ENCODE assay signal across 22 cellular contexts in the genomic region with DNA sequence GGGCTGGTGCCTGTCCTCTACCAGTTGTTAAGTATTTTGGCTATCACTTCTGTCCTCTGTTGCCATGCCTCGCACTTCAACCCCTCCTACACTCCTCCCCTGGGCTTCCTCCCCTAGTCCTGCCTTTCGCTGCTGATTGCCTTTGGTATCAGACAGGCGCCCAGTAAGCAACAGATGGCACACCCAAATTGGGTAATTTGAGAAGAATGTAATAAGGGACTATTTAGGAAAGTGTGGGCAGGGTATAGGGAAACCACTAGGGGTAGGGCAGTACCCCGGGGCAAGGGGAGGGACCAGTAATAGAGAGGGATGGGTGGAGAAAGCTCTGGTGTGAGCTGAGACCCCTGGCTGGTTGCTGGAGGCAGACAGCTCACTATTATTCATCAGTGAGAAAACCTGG.
DNase-seq lines count a peak whose midpoint lies in the region; ATAC-seq and TF ChIP-seq lines count a peak whose summit lies in the region.
"Had no signal": no experiment of that assay in that cellular context is flagged by ENCODE, and none has a peak within 500 bp of the region (broad histone marks: within the 10 kb centered on the region; RNA-seq: fewer than 3 reads in every experiment).

No MANE protein-coding gene starts in this region.

- H2AFZ ChIP-seq in IMR-90 (replicated peaks; ENCODE audit: low read length, poor library complexity): no peak overlapping the region

- H2BK120ac ChIP-seq in IMR-90 (ENCODE audit: low read depth, low read length): 0 out of 2 replicates have a peak overlapping the region, but pooled peaks have one; percentile 28

- no peak for TF ChIP-seq RAD21 in IMR-90 (IDR thresholded peaks at IDR 0.05; ENCODE audit: low read length)

- H3K14ac ChIP-seq in IMR-90 (replicated peaks; ENCODE audit: low read depth, low read length): no peak overlapping the region

- H3K9me3 ChIP-seq in BLaER1 (no peaks in the 10 kb centered on the region), IMR-90 (ENCODE audit: control insufficient read depth, insufficient read depth, low read length) (no peaks in the 10 kb centered on the region), transverse colon (no peaks in the 10 kb centered on the region)
- H3K9me3 ChIP-seq: vagina had no signal

- TF ChIP-seq EP300 in transverse colon (IDR thresholded peaks at IDR 0.05; ENCODE audit: low read depth): no peak

- H3K4ac ChIP-seq in IMR-90 (ENCODE audit: low read depth, low read length): no peak overlapping the region

- H3K56ac ChIP-seq in IMR-90 (ENCODE audit: extremely low read depth, insufficient read depth, low read length): no peak overlapping the region

- no peak for TF ChIP-seq CTCF in IMR-90 (conservative IDR thresholded peaks at IDR 0.05; ENCODE audit: low read depth, low read length)
- TF ChIP-seq CTCF in chondrocyte (IDR thresholded peaks at IDR 0.05): no peak
- no peak for TF ChIP-seq CTCF in transverse colon (IDR thresholded peaks at IDR 0.05)

- H3K4me3 ChIP-seq in BLaER1: no peak overlapping the region
- H3K4me3 ChIP-seq in IMR-90 (ENCODE audit: insufficient read depth, low read depth, low read length): no peak overlapping the region
- no peak overlapping the region for H3K4me3 ChIP-seq in transverse colon
- H3K4me3 ChIP-seq: vagina had no signal

- H3K36me3 ChIP-seq in BLaER1 (no peaks in the 10 kb centered on the region), IMR-90 (ENCODE audit: control insufficient read depth, insufficient read depth, low read length) (no peaks in the 10 kb centered on the region), transverse colon (no peaks in the 10 kb centered on the region)
- H3K36me3 ChIP-seq: vagina had no signal

- peak overlapping the region; percentile 21; the same call in 1 of the 2 replicates for H2BK20ac ChIP-seq in IMR-90 (ENCODE audit: low read depth, low read length)

- peaks cover 13% of the 10 kb centered on the region for H3K9me3 Mint-ChIP-seq in chondrocyte (ENCODE audit: low read depth)
- H3K9me3 Mint-ChIP-seq in naive thymus-derived CD8-positive, alpha-beta T cell: no peaks in the 10 kb centered on the region
- H3K9me3 Mint-ChIP-seq: activated naive CD8-positive, alpha-beta T cell treated with anti-CD3 and anti-CD28 coated beads, Interleukin-2, amount 10 ng/mL, durations not matched to agents 7 days and 5 days; stimulated activated naive CD8-positive, alpha-beta T cell treated with anti-CD3 and anti-CD28 coated beads, Interleukin-15, amount 100 ng/mL, for 72 hours had no signal

- no peaks in the 10 kb centered on the region for H4K20me1 ChIP-seq in BLaER1
- H4K20me1 ChIP-seq in IMR-90 (ENCODE audit: insufficient read depth, low read length): no peaks in the 10 kb centered on the region

- peak overlapping the region; percentile 40 for H3K4me2 ChIP-seq in BLaER1
- no peak overlapping the region for H3K4me2 ChIP-seq in IMR-90 (ENCODE audit: low read depth, low read length)

- intact Hi-C loops in IMR-90 (cut with micrococcal nuclease): no loop called here
- intact Hi-C loops in transverse colon (cut with DNase I; ENCODE audit: low total_unique reads): no loop called here

- no peak overlapping the region for H3K27ac ChIP-seq in BLaER1
- H3K27ac ChIP-seq in IMR-90 (ENCODE audit: insufficient read depth, low read length): no peak overlapping the region
- H3K27ac ChIP-seq in transverse colon: no peak overlapping the region
- H3K27ac ChIP-seq: vagina had no signal

- CTCF ChIA-PET in IMR-90 (lab: Yijun Ruan, JAX): no interaction called here

- no peak overlapping the region for H2BK5ac ChIP-seq in IMR-90 (ENCODE audit: low read depth, low read length, poor library complexity, severe bottlenecking)

- H3K79me1 ChIP-seq in IMR-90 (ENCODE audit: low read depth in 1 of 2, low read length in 2 of 2): no peaks in the 10 kb centered on the region

- H4K8ac ChIP-seq in IMR-90 (ENCODE audit: low read depth in 2 of 2, low read length in 2 of 2): no peak overlapping the region

- peaks cover 24% of the 10 kb centered on the region for H3K4me1 Mint-ChIP-seq in chondrocyte (ENCODE audit: low read depth)
- H3K4me1 Mint-ChIP-seq in naive thymus-derived CD8-positive, alpha-beta T cell: no peaks in the 10 kb centered on the region
- H3K4me1 Mint-ChIP-seq: activated naive CD8-positive, alpha-beta T cell treated with anti-CD3 and anti-CD28 coated beads, Interleukin-2, amount 10 ng/mL, durations not matched to agents 7 days and 5 days; neural crest cell had no signal

- H3K4me3 Mint-ChIP-seq in chondrocyte (ENCODE audit: unreplicated experiment): no peak overlapping the region
- H3K4me3 Mint-ChIP-seq in naive thymus-derived CD8-positive, alpha-beta T cell: no peak overlapping the region
- H3K4me3 Mint-ChIP-seq: activated naive CD8-positive, alpha-beta T cell treated with anti-CD3 and anti-CD28 coated beads, Interleukin-2, amount 10 ng/mL, durations not matched to agents 7 days and 5 days; neural crest cell; stimulated activated naive CD8-positive, alpha-beta T cell treated with anti-CD3 and anti-CD28 coated beads, Interleukin-15, amount 100 ng/mL, for 72 hours had no signal

- no peak overlapping the region for H3K9ac ChIP-seq in BLaER1
- H3K9ac ChIP-seq in IMR-90 (ENCODE audit: low read depth, low read length): no peak overlapping the region

- no CpG with 5 or more reads among the region's 4 CpGs for WGBS in IMR-90 (ENCODE audit: extremely low coverage in 2 of 2, insufficient read length in 1 of 2), 2 experiments
- WGBS in transverse colon (ENCODE audit: low coverage in 1 of 2), 2 donors: 56% methylated on average over 4 of the region's 4 CpGs; no CpG with 5 or more reads in 1 of the 2 donors

- no peak overlapping the region for H3K23ac ChIP-seq in IMR-90 (ENCODE audit: low read depth, low read length)

- H3K4me1 ChIP-seq in BLaER1 (peaks cover 13% of the 10 kb centered on the region), IMR-90 (ENCODE audit: control insufficient read depth, insufficient read depth, low read length) (peaks cover 3% of the 10 kb centered on the region; the same call in 1 of the 2 replicates), transverse colon (no peaks in the 10 kb centered on the region)
- H3K4me1 ChIP-seq: vagina had no signal

- no peak for ATAC-seq in IMR-90 (ENCODE audit: low read depth)
- ATAC-seq in GM21360 (IDR thresholded peaks at IDR 0.05; ENCODE audit: unreplicated experiment): no peak
- ATAC-seq in naive thymus-derived CD8-positive, alpha-beta T cell: no peak
- ATAC-seq: SK-N-SH treated with all-trans-retinoic acid at 6 μM for 48 hours; stimulated activated naive CD8-positive, alpha-beta T cell treated with anti-CD3 and anti-CD28 coated beads, Interleukin-15, amount 100 ng/mL, for 72 hours had no signal

- no peak overlapping the region for H3K18ac ChIP-seq in IMR-90 (ENCODE audit: low read depth, low read length)

- POLR2A ChIA-PET in IMR-90 (lab: Charles Lee; ENCODE audit: unreplicated experiment): no interaction called here
- POLR2A ChIA-PET in naive thymus-derived CD8-positive, alpha-beta T cell (lab: Charles Lee): interaction anchor here (0.6 kb wide), 1 partner anchor 86 kb away, joined by 3 read pairs; no protein-coding TSS in a partner anchor

- H3K36me3 Mint-ChIP-seq in chondrocyte (ENCODE audit: low read depth): no peaks in the 10 kb centered on the region
- H3K36me3 Mint-ChIP-seq in naive thymus-derived CD8-positive, alpha-beta T cell: peaks cover 0 to 6% (median 0%) of the 10 kb centered on the region in 3 donors
- H3K36me3 Mint-ChIP-seq: activated naive CD8-positive, alpha-beta T cell treated with anti-CD3 and anti-CD28 coated beads, Interleukin-2, amount 10 ng/mL, durations not matched to agents 7 days and 5 days had no signal

- 0 out of 3 replicates have a peak overlapping the region, but pooled peaks have one; percentile 33 for H2BK15ac ChIP-seq in IMR-90 (ENCODE audit: low read depth, low read length)

- no peak for TF ChIP-seq POLR2A in IMR-90 (IDR thresholded peaks at IDR 0.05; ENCODE audit: low read depth, low read length)
- TF ChIP-seq POLR2A in transverse colon (IDR thresholded peaks at IDR 0.05): no peak

- BruUV-seq in IMR-90 (replicated peaks; lab: Mats Ljungman, UMichigan): no TSS peak

- no peak overlapping the region for H2AK5ac ChIP-seq in IMR-90 (ENCODE audit: low read depth, low read length)

- H4K91ac ChIP-seq in IMR-90 (ENCODE audit: insufficient read depth, low read depth, low read length): no peak overlapping the region

- dilution Hi-C loops in IMR-90 (cut with HindIII; ENCODE audit: low sequenced_read_pairs, unreplicated experiment): no loop called here

- H3K27me3 ChIP-seq in BLaER1: peaks cover 11% of the 10 kb centered on the region; the same call in 1 of the 2 replicates
- H3K27me3 ChIP-seq in IMR-90 (ENCODE audit: control insufficient read depth, insufficient read depth, low read length): peaks cover 7% of the 10 kb centered on the region
- no peaks in the 10 kb centered on the region for H3K27me3 ChIP-seq in transverse colon
- H3K27me3 ChIP-seq: vagina had no signal

- peak overlapping the region; percentile 45 for H3K27ac Mint-ChIP-seq in chondrocyte (ENCODE audit: unreplicated experiment)
- H3K27ac Mint-ChIP-seq in naive thymus-derived CD8-positive, alpha-beta T cell: no peak overlapping the region
- H3K27ac Mint-ChIP-seq: activated naive CD8-positive, alpha-beta T cell treated with anti-CD3 and anti-CD28 coated beads, Interleukin-2, amount 10 ng/mL, durations not matched to agents 7 days and 5 days; stimulated activated naive CD8-positive, alpha-beta T cell treated with anti-CD3 and anti-CD28 coated beads, Interleukin-15, amount 100 ng/mL, for 72 hours had no signal

- no peak overlapping the region for H4K5ac ChIP-seq in IMR-90 (ENCODE audit: low read depth, low read length)

- H2AK9ac ChIP-seq in IMR-90 (replicated peaks; ENCODE audit: low read depth, low read length, poor library complexity): no peak overlapping the region

- in situ Hi-C loops in IMR-90 (cut with MboI; ENCODE audit: low sequenced_read_pairs) (no loop called here), transverse colon (cut with MboI; ENCODE audit: low pct_ligation_motif_present in 1 of 4, low pct_unique_long_range_greater_than_20kb in 1 of 4, low sequenced_read_pairs in 3 of 4) (no loop called here), ACHN (cut with HindIII; ENCODE audit: low pct_ligation_motif_present, low pct_unique_long_range_greater_than_20kb, low sequenced_read_pairs) (no loop called here)

- 0 out of 2 replicates have a peak, but pooled peaks cover 2% of the 10 kb centered on the region for H3K9me1 ChIP-seq in IMR-90 (ENCODE audit: insufficient read depth, low read length)

- DNase-seq in IMR-90 (no peak), NCI-H446 treated with DMSO at 0.1 percent for 48 hours (lab: John Stamatoyannopoulos, UW) (peak; percentile 39), chondrocyte (ENCODE audit: low spot score) (no peak), transverse colon (no peak), ACHN (no peak)
- no peak for DNase-seq in naive thymus-derived CD8-positive, alpha-beta T cell
- DNase-seq: activated CD4-positive, alpha-beta T cell treated with anti-CD3 and anti-CD28 coated beads, Interleukin-2, amount 50 U/mL, for 48 hours; activated naive CD8-positive, alpha-beta T cell treated with anti-CD3 and anti-CD28 coated beads, Interleukin-2, amount 10 ng/mL, durations not matched to agents 7 days and 5 days; activated T-cell treated with anti-CD3 and anti-CD28 coated beads, Interleukin-2, amount 50 U/mL, for 48 hours; central memory CD4-positive, alpha-beta T cell; COR-L47; effector CD8-positive, alpha-beta T cell; HCEC 1CT; kidney; NCI-H2081 treated with DMSO at 0.1 percent for 48 hours; retina; stimulated activated naive CD8-positive, alpha-beta T cell treated with anti-CD3 and anti-CD28 coated beads, Interleukin-15, amount 100 ng/mL, for 72 hours had no signal

- no peaks in the 10 kb centered on the region for H3K27me3 Mint-ChIP-seq in chondrocyte (ENCODE audit: low read depth)
- H3K27me3 Mint-ChIP-seq in naive thymus-derived CD8-positive, alpha-beta T cell: no peaks in the 10 kb centered on the region
- H3K27me3 Mint-ChIP-seq: activated naive CD8-positive, alpha-beta T cell treated with anti-CD3 and anti-CD28 coated beads, Interleukin-2, amount 10 ng/mL, durations not matched to agents 7 days and 5 days; stimulated activated naive CD8-positive, alpha-beta T cell treated with anti-CD3 and anti-CD28 coated beads, Interleukin-15, amount 100 ng/mL, for 72 hours had no signal
